Comparison of ENCODE assay signal across 8 cellular contexts in the genomic region with DNA sequence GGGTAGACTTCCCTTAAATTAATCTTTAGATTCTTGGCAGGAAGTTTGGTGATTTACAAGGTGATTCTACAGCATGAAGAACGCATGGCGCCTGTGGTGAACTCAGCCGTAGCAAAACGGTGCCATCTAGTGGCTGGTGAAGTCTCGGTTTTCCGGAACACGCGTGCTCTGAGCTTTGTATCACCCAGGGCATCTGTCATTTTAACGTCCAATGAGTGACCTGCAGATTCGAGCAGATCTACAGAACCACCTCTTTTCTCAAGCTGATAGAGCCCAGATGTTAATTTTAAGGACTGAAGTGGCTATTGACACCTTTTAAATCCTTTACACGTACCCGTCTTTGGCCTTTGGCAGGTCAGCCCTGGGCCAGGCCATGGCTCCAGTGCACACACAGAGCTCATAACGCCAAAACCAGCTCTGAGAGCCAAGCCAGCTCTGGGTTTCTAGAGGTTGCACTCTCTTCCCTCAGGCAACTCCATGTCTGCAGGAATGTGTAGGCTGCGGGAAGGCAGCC. TPM values are rescaled to one million over a fixed set of nuclear protein-coding genes. Genes with fewer than 3 reads are reported as not detected.
DNase-seq lines count a peak whose midpoint lies in the region; ATAC-seq and TF ChIP-seq lines count a peak whose summit lies in the region.
"Not testable (repeated sequence)": the region's sequence is repeated elsewhere in the genome, so short reads cannot be mapped to it uniquely, and the experiment has no call there.

No MANE protein-coding gene starts in this region.

- intact Hi-C loops in right lobe of liver (cut with DNase I), result not testable (repeated sequence)

- not testable (repeated sequence) for H3K4me1 Mint-ChIP-seq in CD8-positive, alpha-beta memory T cell

- TF ChIP-seq CTCF in right lobe of liver (IDR thresholded peaks at IDR 0.05), result peak; percentile 58 to 65 (median 63)

- POLR2A ChIA-PET in CD8-positive, alpha-beta memory T cell (lab: Charles Lee), result not testable (repeated sequence)

- DNase-seq in CD8-positive, alpha-beta memory T cell, result peak in 3 of 5 donors; percentile 9 to 31 (median 26)
- DNase-seq in NCI-H345 treated with DMSO at 0.1 percent for 48 hours (lab: John Stamatoyannopoulos, UW; ENCODE audit: unreplicated experiment), result peak; percentile 28
- peak; percentile 15 to 18 for DNase-seq in activated CD4-positive, alpha-beta T cell treated with anti-CD3 and anti-CD28 coated beads for 4 hours
- DNase-seq in ecto neural progenitor cell (ENCODE audit: low spot score), result peak; percentile 72
- DNase-seq in right lobe of liver, result peak in 1 of 3 donors; percentile 62
- peak; percentile 6 to 9 for DNase-seq in stimulated activated CD4-positive, alpha-beta T cell treated with anti-CD3 and anti-CD28 coated beads, Interleukin-1b, Interleukin-23, amount 100 ng/mL, for 4 hours (ENCODE audit: low read depth in 2 of 2)

- not testable (repeated sequence) for H3K27ac ChIP-seq in CD8-positive, alpha-beta memory T cell (ENCODE audit: low read depth, low read length)
- peak overlapping the region in 2 of 3 donors; percentile 16 to 44 for H3K27ac ChIP-seq in right lobe of liver

- not testable (repeated sequence) for H3K4me3 Mint-ChIP-seq in CD8-positive, alpha-beta memory T cell

- not testable (repeated sequence) for H3K36me3 ChIP-seq in CD8-positive, alpha-beta memory T cell (ENCODE audit: insufficient read depth, low read length); right lobe of liver

- not testable (repeated sequence) for H3K27me3 Mint-ChIP-seq in CD8-positive, alpha-beta memory T cell

- not testable (repeated sequence) for H3K36me3 Mint-ChIP-seq in CD8-positive, alpha-beta memory T cell

- not testable (repeated sequence) for H3K27ac Mint-ChIP-seq in CD8-positive, alpha-beta memory T cell

- 4% methylated on average over 13 of the region's 14 CpGs for WGBS in right lobe of liver (ENCODE audit: insufficient coverage, low coverage, low lambda C conversion rate, missing lambda C conversion rate)

- ATAC-seq in GM19452 (IDR thresholded peaks at IDR 0.05; ENCODE audit: unreplicated experiment) (peak; percentile 89), HG03342 (IDR thresholded peaks at IDR 0.05; ENCODE audit: unreplicated experiment) (peak; percentile 78), right lobe of liver (peak; percentile 64 to 75 (median 71))

- CTCF ChIA-PET in CD8-positive, alpha-beta memory T cell (lab: Charles Lee), result interaction anchor here (1.7 kb wide), 1 partner anchor 63 kb away, joined by 6 read pairs; no protein-coding TSS in a partner anchor

- H3K27me3 ChIP-seq in CD8-positive, alpha-beta memory T cell (ENCODE audit: insufficient read depth, low read length, poor library complexity, severe bottlenecking); right lobe of liver: not testable (repeated sequence)

- not testable (repeated sequence) for H3K4me3 ChIP-seq in CD8-positive, alpha-beta memory T cell (ENCODE audit: low read length); right lobe of liver

- H3K9me3 Mint-ChIP-seq in CD8-positive, alpha-beta memory T cell, result not testable (repeated sequence)

- H3K4me1 ChIP-seq in CD8-positive, alpha-beta memory T cell (ENCODE audit: insufficient read depth, low read length), result not testable (repeated sequence)
- H3K4me1 ChIP-seq in right lobe of liver, result peaks cover 0 to 30% (median 5%) of the 10 kb centered on the region in 4 donors

- TF ChIP-seq POLR2A in right lobe of liver (IDR thresholded peaks at IDR 0.05), result not testable (repeated sequence)

- not testable (repeated sequence) for H3K9me3 ChIP-seq in CD8-positive, alpha-beta memory T cell (ENCODE audit: low read length); right lobe of liver

RNA-seq across cellular contexts. Expression of a gene that starts 2.3 kb away (rescaled TPM):
- not detected for total RNA-seq in CD8-positive, alpha-beta memory T cell
- not detected for polyA plus RNA-seq in CD8-positive, alpha-beta memory T cell
- total RNA-seq in right lobe of liver, result 10 to 100 TPM in 1 of 6 experiments, 1 to 10 TPM in 5; 1.4 to 15.8 (median 4.9) TPM

RNA-seq across cellular contexts. Expression of a gene that starts 36.1 kb away (rescaled TPM):
- not detected for total RNA-seq in CD8-positive, alpha-beta memory T cell
- polyA plus RNA-seq in CD8-positive, alpha-beta memory T cell, result not detected
- total RNA-seq in right lobe of liver, result not detected
